In genomic region chr11:57131080-57131790, GRCh38 we compare ENCODE assay signal across 1 cellular context.
TF ChIP-seq lines count a peak whose summit lies in the region.

No MANE protein-coding gene starts in this region.

TF ChIP-seq in K562, 482 proteins besides CTCF, POLR2A, EP300 and RAD21 (continued from another document):
- TF ChIP-seq ZNF121 (CRISPR knock-in tag; conservative IDR thresholded peaks at IDR 0.05) (no peak), ZNF197 (CRISPR knock-in tag; IDR thresholded peaks at IDR 0.05; ENCODE audit: low read depth) (no peak), GATAD2B (IDR thresholded peaks at IDR 0.05; ENCODE audit: borderline replicate concordance) (no peak), SREBF1 (IDR thresholded peaks at IDR 0.05; ENCODE audit: borderline replicate concordance, low read depth, low read length) (no peak), NFATC3 (IDR thresholded peaks at IDR 0.05) (no peak), FOXJ3 (CRISPR knock-in tag; IDR thresholded peaks at IDR 0.05) (no peak), FOXA1 (IDR thresholded peaks at IDR 0.05; ENCODE audit: borderline replicate concordance) (no peak), ZEB2 (IDR thresholded peaks at IDR 0.05) (0 out of 2 replicates have a peak, but pooled peaks have one; percentile 21), HMG20A (CRISPR knock-in tag; conservative IDR thresholded peaks at IDR 0.05) (no peak), FOS (IDR thresholded peaks at IDR 0.05; ENCODE audit: extremely low read depth, insufficient read length) (no peak), PML (IDR thresholded peaks at IDR 0.05; ENCODE audit: low read length) (no peak), CCAR2 (IDR thresholded peaks at IDR 0.05; ENCODE audit: low read depth, low read length) (no peak), ZNF830 (CRISPR knock-in tag; IDR thresholded peaks at IDR 0.05) (no peak), ZNF696 (CRISPR knock-in tag; conservative IDR thresholded peaks at IDR 0.05) (no peak), ZNF644 (tag; IDR thresholded peaks at IDR 0.05; ENCODE audit: low read depth) (no peak), SMC3 (conservative IDR thresholded peaks at IDR 0.05; ENCODE audit: insufficient read depth, low read depth, low read length) (peak; percentile 80), CC2D1A (IDR thresholded peaks at IDR 0.05) (peak; percentile 52; the same call in 1 of the 2 replicates), HNRNPK (IDR thresholded peaks at IDR 0.05; ENCODE audit: low read depth, low read length, poor library complexity, severe bottlenecking) (no peak), SMARCB1 (IDR thresholded peaks at IDR 0.05; ENCODE audit: insufficient read length, low read depth) (no peak), AFF4 (CRISPR knock-in tag; IDR thresholded peaks at IDR 0.05) (no peak), SIN3B (IDR thresholded peaks at IDR 0.05; ENCODE audit: low read depth) (no peak), ZKSCAN8 (CRISPR knock-in tag; IDR thresholded peaks at IDR 0.05) (no peak), L3MBTL2 (IDR thresholded peaks at IDR 0.05) (peak; percentile 40; the same call in 1 of the 2 replicates), ZFP91 (CRISPR knock-in tag; IDR thresholded peaks at IDR 0.05) (no peak)
- TF ChIP-seq, protein P1, sequence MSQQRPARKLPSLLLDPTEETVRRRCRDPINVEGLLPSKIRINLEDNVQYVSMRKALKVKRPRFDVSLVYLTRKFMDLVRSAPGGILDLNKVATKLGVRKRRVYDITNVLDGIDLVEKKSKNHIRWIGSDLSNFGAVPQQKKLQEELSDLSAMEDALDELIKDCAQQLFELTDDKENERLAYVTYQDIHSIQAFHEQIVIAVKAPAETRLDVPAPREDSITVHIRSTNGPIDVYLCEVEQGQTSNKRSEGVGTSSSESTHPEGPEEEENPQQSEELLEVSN (IDR thresholded peaks at IDR 0.05; ENCODE audit: borderline replicate concordance in 1 of 2, extremely low read depth in 1 of 2, insufficient read depth in 1 of 2, insufficient read length in 1 of 2, low read depth in 1 of 2, low read length in 1 of 2, poor library complexity in 1 of 2, severe bottlenecking in 1 of 2): no peak
- TF ChIP-seq, protein P2, sequence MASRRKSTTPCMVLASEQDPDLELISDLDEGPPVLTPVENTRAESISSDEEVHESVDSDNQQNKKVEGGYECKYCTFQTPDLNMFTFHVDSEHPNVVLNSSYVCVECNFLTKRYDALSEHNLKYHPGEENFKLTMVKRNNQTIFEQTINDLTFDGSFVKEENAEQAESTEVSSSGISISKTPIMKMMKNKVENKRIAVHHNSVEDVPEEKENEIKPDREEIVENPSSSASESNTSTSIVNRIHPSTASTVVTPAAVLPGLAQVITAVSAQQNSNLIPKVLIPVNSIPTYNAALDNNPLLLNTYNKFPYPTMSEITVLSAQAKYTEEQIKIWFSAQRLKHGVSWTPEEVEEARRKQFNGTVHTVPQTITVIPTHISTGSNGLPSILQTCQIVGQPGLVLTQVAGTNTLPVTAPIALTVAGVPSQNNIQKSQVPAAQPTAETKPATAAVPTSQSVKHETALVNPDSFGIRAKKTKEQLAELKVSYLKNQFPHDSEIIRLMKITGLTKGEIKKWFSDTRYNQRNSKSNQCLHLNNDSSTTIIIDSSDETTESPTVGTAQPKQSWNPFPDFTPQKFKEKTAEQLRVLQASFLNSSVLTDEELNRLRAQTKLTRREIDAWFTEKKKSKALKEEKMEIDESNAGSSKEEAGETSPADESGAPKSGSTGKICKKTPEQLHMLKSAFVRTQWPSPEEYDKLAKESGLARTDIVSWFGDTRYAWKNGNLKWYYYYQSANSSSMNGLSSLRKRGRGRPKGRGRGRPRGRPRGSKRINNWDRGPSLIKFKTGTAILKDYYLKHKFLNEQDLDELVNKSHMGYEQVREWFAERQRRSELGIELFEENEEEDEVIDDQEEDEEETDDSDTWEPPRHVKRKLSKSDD (conservative IDR thresholded peaks at IDR 0.05; ENCODE audit: low read length): no peak
- TF ChIP-seq, protein P3, sequence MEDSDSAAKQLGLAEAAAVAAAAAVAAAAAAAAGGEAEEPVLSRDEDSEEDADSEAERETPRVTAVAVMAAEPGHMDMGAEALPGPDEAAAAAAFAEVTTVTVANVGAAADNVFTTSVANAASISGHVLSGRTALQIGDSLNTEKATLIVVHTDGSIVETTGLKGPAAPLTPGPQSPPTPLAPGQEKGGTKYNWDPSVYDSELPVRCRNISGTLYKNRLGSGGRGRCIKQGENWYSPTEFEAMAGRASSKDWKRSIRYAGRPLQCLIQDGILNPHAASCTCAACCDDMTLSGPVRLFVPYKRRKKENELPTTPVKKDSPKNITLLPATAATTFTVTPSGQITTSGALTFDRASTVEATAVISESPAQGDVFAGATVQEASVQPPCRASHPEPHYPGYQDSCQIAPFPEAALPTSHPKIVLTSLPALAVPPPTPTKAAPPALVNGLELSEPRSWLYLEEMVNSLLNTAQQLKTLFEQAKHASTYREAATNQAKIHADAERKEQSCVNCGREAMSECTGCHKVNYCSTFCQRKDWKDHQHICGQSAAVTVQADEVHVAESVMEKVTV (CRISPR knock-in tag; IDR thresholded peaks at IDR 0.05): peak; percentile 88
- TF ChIP-seq, protein P4, sequence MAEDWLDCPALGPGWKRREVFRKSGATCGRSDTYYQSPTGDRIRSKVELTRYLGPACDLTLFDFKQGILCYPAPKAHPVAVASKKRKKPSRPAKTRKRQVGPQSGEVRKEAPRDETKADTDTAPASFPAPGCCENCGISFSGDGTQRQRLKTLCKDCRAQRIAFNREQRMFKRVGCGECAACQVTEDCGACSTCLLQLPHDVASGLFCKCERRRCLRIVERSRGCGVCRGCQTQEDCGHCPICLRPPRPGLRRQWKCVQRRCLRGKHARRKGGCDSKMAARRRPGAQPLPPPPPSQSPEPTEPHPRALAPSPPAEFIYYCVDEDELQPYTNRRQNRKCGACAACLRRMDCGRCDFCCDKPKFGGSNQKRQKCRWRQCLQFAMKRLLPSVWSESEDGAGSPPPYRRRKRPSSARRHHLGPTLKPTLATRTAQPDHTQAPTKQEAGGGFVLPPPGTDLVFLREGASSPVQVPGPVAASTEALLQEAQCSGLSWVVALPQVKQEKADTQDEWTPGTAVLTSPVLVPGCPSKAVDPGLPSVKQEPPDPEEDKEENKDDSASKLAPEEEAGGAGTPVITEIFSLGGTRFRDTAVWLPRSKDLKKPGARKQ (CRISPR knock-in tag; IDR thresholded peaks at IDR 0.05): no peak
- TF ChIP-seq, protein P5, sequence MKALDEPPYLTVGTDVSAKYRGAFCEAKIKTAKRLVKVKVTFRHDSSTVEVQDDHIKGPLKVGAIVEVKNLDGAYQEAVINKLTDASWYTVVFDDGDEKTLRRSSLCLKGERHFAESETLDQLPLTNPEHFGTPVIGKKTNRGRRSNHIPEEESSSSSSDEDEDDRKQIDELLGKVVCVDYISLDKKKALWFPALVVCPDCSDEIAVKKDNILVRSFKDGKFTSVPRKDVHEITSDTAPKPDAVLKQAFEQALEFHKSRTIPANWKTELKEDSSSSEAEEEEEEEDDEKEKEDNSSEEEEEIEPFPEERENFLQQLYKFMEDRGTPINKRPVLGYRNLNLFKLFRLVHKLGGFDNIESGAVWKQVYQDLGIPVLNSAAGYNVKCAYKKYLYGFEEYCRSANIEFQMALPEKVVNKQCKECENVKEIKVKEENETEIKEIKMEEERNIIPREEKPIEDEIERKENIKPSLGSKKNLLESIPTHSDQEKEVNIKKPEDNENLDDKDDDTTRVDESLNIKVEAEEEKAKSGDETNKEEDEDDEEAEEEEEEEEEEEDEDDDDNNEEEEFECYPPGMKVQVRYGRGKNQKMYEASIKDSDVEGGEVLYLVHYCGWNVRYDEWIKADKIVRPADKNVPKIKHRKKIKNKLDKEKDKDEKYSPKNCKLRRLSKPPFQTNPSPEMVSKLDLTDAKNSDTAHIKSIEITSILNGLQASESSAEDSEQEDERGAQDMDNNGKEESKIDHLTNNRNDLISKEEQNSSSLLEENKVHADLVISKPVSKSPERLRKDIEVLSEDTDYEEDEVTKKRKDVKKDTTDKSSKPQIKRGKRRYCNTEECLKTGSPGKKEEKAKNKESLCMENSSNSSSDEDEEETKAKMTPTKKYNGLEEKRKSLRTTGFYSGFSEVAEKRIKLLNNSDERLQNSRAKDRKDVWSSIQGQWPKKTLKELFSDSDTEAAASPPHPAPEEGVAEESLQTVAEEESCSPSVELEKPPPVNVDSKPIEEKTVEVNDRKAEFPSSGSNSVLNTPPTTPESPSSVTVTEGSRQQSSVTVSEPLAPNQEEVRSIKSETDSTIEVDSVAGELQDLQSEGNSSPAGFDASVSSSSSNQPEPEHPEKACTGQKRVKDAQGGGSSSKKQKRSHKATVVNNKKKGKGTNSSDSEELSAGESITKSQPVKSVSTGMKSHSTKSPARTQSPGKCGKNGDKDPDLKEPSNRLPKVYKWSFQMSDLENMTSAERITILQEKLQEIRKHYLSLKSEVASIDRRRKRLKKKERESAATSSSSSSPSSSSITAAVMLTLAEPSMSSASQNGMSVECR (CRISPR knock-in tag; IDR thresholded peaks at IDR 0.05): no peak
- TF ChIP-seq, protein P6, sequence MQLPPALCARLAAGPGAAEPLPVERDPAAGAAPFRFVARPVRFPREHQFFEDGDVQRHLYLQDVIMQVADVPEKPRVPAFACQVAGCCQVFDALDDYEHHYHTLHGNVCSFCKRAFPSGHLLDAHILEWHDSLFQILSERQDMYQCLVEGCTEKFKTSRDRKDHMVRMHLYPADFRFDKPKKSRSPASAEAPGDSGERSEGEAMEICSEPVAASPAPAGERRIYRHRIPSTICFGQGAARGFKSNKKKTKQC (CRISPR knock-in tag; IDR thresholded peaks at IDR 0.05): 0 out of 2 replicates have a peak, but pooled peaks have one; percentile 22
